In genomic region chr19:870314-870713, GRCh38 we compare ENCODE assay signal across 12 cellular contexts. TPM values are rescaled to one million over a fixed set of nuclear protein-coding genes. Genes with fewer than 3 reads are reported as not detected.
DNase-seq lines count a peak whose midpoint lies in the region; ATAC-seq and TF ChIP-seq lines count a peak whose summit lies in the region.
"Had no signal": no experiment of that assay in that cellular context is flagged by ENCODE, and none has a peak within 500 bp of the region (broad histone marks: within the 10 kb centered on the region; RNA-seq: fewer than 3 reads in every experiment).

No MANE protein-coding gene starts in this region.

- H3K27me3 Mint-ChIP-seq in CD4-positive, alpha-beta T cell = no peaks in the 10 kb centered on the region

- H3K4me3 Mint-ChIP-seq in CD4-positive, alpha-beta T cell = peak overlapping the region; percentile 4

- ATAC-seq in CD4-positive, alpha-beta T cell (ENCODE audit: poor library complexity) = no peak
- ATAC-seq: GM12878 had no signal

- 72 to 92% methylated on average over 6 to 8 of the region's 8 CpGs for WGBS in esophagus squamous epithelium, 2 donors
- WGBS in smooth muscle cell (ENCODE audit: low lambda C conversion rate) = 95% methylated on average over 8 of the region's 8 CpGs
- WGBS in trophoblast cell (ENCODE audit: extremely low coverage, insufficient coverage, insufficient read length) = no CpG with 5 or more reads among the region's 8 CpGs

- H3K4me2 ChIP-seq in PC-9 (peak overlapping the region; percentile 60; the same call in 1 of the 2 replicates), smooth muscle cell (no peak overlapping the region), trophoblast cell (ENCODE audit: low read length) (no peak overlapping the region)

- H3K79me2 ChIP-seq in PC-9 (ENCODE audit: low read depth) (no peaks in the 10 kb centered on the region), smooth muscle cell (ENCODE audit: low read depth) (no peaks in the 10 kb centered on the region), trophoblast cell (ENCODE audit: control insufficient read depth, insufficient read depth, low read length, poor library complexity) (peaks cover 4% of the 10 kb centered on the region)

- H3K18ac ChIP-seq in trophoblast cell (ENCODE audit: low read length) = no peak overlapping the region

- intact Hi-C loops in CD4-positive, alpha-beta T cell (cut with DNase I, micrococcal nuclease) = no loop called here
- intact Hi-C loops in PC-9 (cut with micrococcal nuclease; ENCODE audit: unreplicated experiment) = no loop called here
- intact Hi-C loops in esophagus squamous epithelium (cut with DNase I) = no loop called here

- no peak overlapping the region for H3K23ac ChIP-seq in trophoblast cell (ENCODE audit: low read length)

- no peak overlapping the region for H3K14ac ChIP-seq in trophoblast cell (ENCODE audit: low read length)

- TF ChIP-seq CTCF in CD4-positive, alpha-beta T cell (IDR thresholded peaks at IDR 0.05) = no peak
- TF ChIP-seq CTCF in PC-9 (conservative IDR thresholded peaks at IDR 0.05) (no peak), esophagus squamous epithelium (IDR thresholded peaks at IDR 0.05) (no peak), smooth muscle cell (IDR thresholded peaks at IDR 0.05; ENCODE audit: borderline replicate concordance, insufficient read depth, poor library complexity, severe bottlenecking) (no peak)

- no peaks in the 10 kb centered on the region for H3K9me2 ChIP-seq in PC-9 (ENCODE audit: insufficient read depth)

- no peaks in the 10 kb centered on the region for H3K9me3 Mint-ChIP-seq in CD4-positive, alpha-beta T cell

- no peak overlapping the region for H2AK5ac ChIP-seq in trophoblast cell (ENCODE audit: low read length)

- H4K20me1 ChIP-seq in PC-9 (ENCODE audit: insufficient read depth) (no peaks in the 10 kb centered on the region; the same call in 1 of the 2 replicates), smooth muscle cell (ENCODE audit: low read depth) (peaks cover 18% of the 10 kb centered on the region)

- TF ChIP-seq POLR2A in esophagus squamous epithelium (IDR thresholded peaks at IDR 0.05) = no peak

- no peak overlapping the region for H4K12ac ChIP-seq in trophoblast cell (ENCODE audit: low read depth, low read length)

- H3K27ac Mint-ChIP-seq in CD4-positive, alpha-beta T cell = peak overlapping the region; percentile 76

- H4K91ac ChIP-seq in trophoblast cell (ENCODE audit: low read depth, low read length) = no peak overlapping the region

- H3K9ac ChIP-seq in smooth muscle cell (ENCODE audit: low read depth) (no peak overlapping the region), trophoblast cell (ENCODE audit: low read length) (no peak overlapping the region)

- H2BK12ac ChIP-seq in trophoblast cell (ENCODE audit: low read length) = no peak overlapping the region

- H3F3A ChIP-seq in PC-9 (ENCODE audit: insufficient read depth, low read depth) (peaks cover 47% of the 10 kb centered on the region), smooth muscle cell (ENCODE audit: low read depth) (no peaks in the 10 kb centered on the region)

- H3K27ac ChIP-seq in CD4-positive, alpha-beta T cell (ENCODE audit: low read depth, low read length) = no peak overlapping the region
- H3K27ac ChIP-seq in PC-9 (peak overlapping the region; percentile 78), esophagus squamous epithelium (peak overlapping the region; percentile 57 to 89 (median 82)), smooth muscle cell (ENCODE audit: low read depth) (peak overlapping the region; percentile 56), trophoblast cell (ENCODE audit: low read depth, low read length) (no peak overlapping the region)

- H3K36me3 ChIP-seq in PC-9 (ENCODE audit: low read depth) (no peaks in the 10 kb centered on the region), esophagus squamous epithelium (peaks cover 14 to 62% (median 25%) of the 10 kb centered on the region in 3 donors), smooth muscle cell (ENCODE audit: low read depth) (no peaks in the 10 kb centered on the region), trophoblast cell (ENCODE audit: control insufficient read depth in 1 of 2, insufficient read depth in 2 of 2, low read length in 2 of 2) (peaks cover 45 to 46% of the 10 kb centered on the region in 2 experiments)

- POLR2A ChIA-PET in CD4-positive, alpha-beta T cell (lab: Charles Lee) = no interaction called here
- POLR2A ChIA-PET in PC-9 (lab: Charles Lee; ENCODE audit: unreplicated experiment) = no interaction called here

- H3K4ac ChIP-seq in trophoblast cell (ENCODE audit: low read depth, low read length) = no peak overlapping the region

- H3K4me3 ChIP-seq in PC-9 = no peak overlapping the region
- no peak overlapping the region for H3K4me3 ChIP-seq in esophagus squamous epithelium
- H3K4me3 ChIP-seq in smooth muscle cell = no peak overlapping the region
- H3K4me3 ChIP-seq in trophoblast cell (ENCODE audit: low read depth, low read length) = no peak overlapping the region
- H3K4me3 ChIP-seq: GM12878 had no signal

- H2AFZ ChIP-seq in PC-9 = no peak overlapping the region
- H2AFZ ChIP-seq in smooth muscle cell (ENCODE audit: low read depth) = no peak overlapping the region
- H2AFZ ChIP-seq in trophoblast cell (ENCODE audit: insufficient read depth, low read length, poor library complexity) = no peak overlapping the region

- DNase-seq in CD4-positive, alpha-beta T cell = no peak
- DNase-seq in PC-9 (no peak), esophagus squamous epithelium (lab: John Stamatoyannopoulos, UW) (no peak), smooth muscle cell (lab: John Stamatoyannopoulos, UW; ENCODE audit: unreplicated experiment) (no peak), trophoblast cell (no peak), iPS-NIHi11 (ENCODE audit: low spot score) (no peak), AML-193 (lab: John Stamatoyannopoulos, UW) (no peak)
- DNase-seq: PC-3, SW 1271 had no signal

- peaks cover 29% of the 10 kb centered on the region for H3K4me1 ChIP-seq in PC-9 (replicated peaks; ENCODE audit: insufficient read depth)
- H3K4me1 ChIP-seq in esophagus squamous epithelium = peaks cover 25 to 60% (median 27%) of the 10 kb centered on the region in 3 donors
- H3K4me1 ChIP-seq in smooth muscle cell (ENCODE audit: low read depth) = no peaks in the 10 kb centered on the region
- H3K4me1 ChIP-seq in trophoblast cell (ENCODE audit: control insufficient read depth in 1 of 2, insufficient read depth in 2 of 2, low read length in 2 of 2) = peaks cover 13 to 16% of the 10 kb centered on the region in 2 experiments

- no peak overlapping the region for H2BK120ac ChIP-seq in trophoblast cell (ENCODE audit: insufficient read depth, low read length, poor library complexity)

- H2BK5ac ChIP-seq in trophoblast cell (ENCODE audit: low read depth, low read length, poor library complexity) = no peak overlapping the region

- peaks cover 28% of the 10 kb centered on the region for H3K36me3 Mint-ChIP-seq in CD4-positive, alpha-beta T cell (ENCODE audit: low read depth)

- no peaks in the 10 kb centered on the region for H3K27me3 ChIP-seq in CD4-positive, alpha-beta T cell (ENCODE audit: control insufficient read depth, insufficient read depth, low read length)
- H3K27me3 ChIP-seq in PC-9 (ENCODE audit: insufficient read depth, low read depth) (no peaks in the 10 kb centered on the region), esophagus squamous epithelium (no peaks in the 10 kb centered on the region), smooth muscle cell (ENCODE audit: low read depth) (no peaks in the 10 kb centered on the region), trophoblast cell (ENCODE audit: insufficient read depth, low read length) (no peaks in the 10 kb centered on the region)

- no TSS peak for BruUV-seq in PC-9 (replicated peaks; lab: Mats Ljungman, UMichigan)

- CTCF ChIA-PET in CD4-positive, alpha-beta T cell (lab: Charles Lee) = interaction anchor here (1.1 kb wide), 1 partner anchor 370 kb away, joined by 3 read pairs; no protein-coding TSS in a partner anchor
- CTCF ChIA-PET in PC-9 (lab: Charles Lee) = no interaction called here

- no peaks in the 10 kb centered on the region for H3K9me3 ChIP-seq in CD4-positive, alpha-beta T cell (ENCODE audit: control insufficient read depth, low read length)
- H3K9me3 ChIP-seq in PC-9 (ENCODE audit: insufficient read depth, low read depth) = no peaks in the 10 kb centered on the region
- no peaks in the 10 kb centered on the region for H3K9me3 ChIP-seq in esophagus squamous epithelium
- no peaks in the 10 kb centered on the region for H3K9me3 ChIP-seq in smooth muscle cell (replicated peaks; ENCODE audit: low read depth)
- no peaks in the 10 kb centered on the region for H3K9me3 ChIP-seq in trophoblast cell (ENCODE audit: insufficient read depth, low read depth, low read length)

- no peak overlapping the region for H4K8ac ChIP-seq in trophoblast cell (ENCODE audit: low read depth, low read length)

- peaks cover 22% of the 10 kb centered on the region for H3K4me1 Mint-ChIP-seq in CD4-positive, alpha-beta T cell (ENCODE audit: low read depth)

- H3K79me1 ChIP-seq in trophoblast cell (ENCODE audit: low read length) = peaks cover 5% of the 10 kb centered on the region

RNA-seq across cellular contexts. Expression of gene CFD, which starts 10.8 kb away (rescaled TPM):
- total RNA-seq in CD4-positive, alpha-beta T cell = 1 to 10 TPM; 2.3 to 2.9 TPM
- total RNA-seq in PC-9 (2021) = 8.0 and 17.1 TPM in 2 replicates
- total RNA-seq in esophagus squamous epithelium = 100 to 1,000 TPM in 2 of 4 donors, 10 to 100 TPM in 2; 52.2 to 883 (median 129) TPM
- total RNA-seq in smooth muscle cell = not detected in 2 replicates
- polyA plus RNA-seq in smooth muscle cell = 0.34 and 1.9 TPM in 2 replicates
- polyA plus RNA-seq in trophoblast cell (2013) = 0.18 and 0.39 TPM in 2 replicates

RNA-seq across cellular contexts. Expression of gene ELANE, which starts 18.2 kb away (rescaled TPM):
- total RNA-seq in CD4-positive, alpha-beta T cell = not detected
- total RNA-seq in PC-9 (2021) (not detected in 2 replicates), esophagus squamous epithelium (under 1 TPM in 1 of 4 donors, not detected in 3; 0.95 TPM), smooth muscle cell (not detected in 2 replicates)
- not detected in 2 replicates for polyA plus RNA-seq in smooth muscle cell
- polyA plus RNA-seq in trophoblast cell (2013) = not detected in 2 replicates
- total RNA-seq: GM12878, NCI-H460, PC-3 had no signal
- polyA plus RNA-seq: GM12878 had no signal

RNA-seq across cellular contexts. Expression of gene MED16, which starts 22.7 kb away (rescaled TPM):
- 10 to 100 TPM; 25.8 to 30.1 TPM for total RNA-seq in CD4-positive, alpha-beta T cell
- 54.7 and 63.8 TPM in 2 replicates for total RNA-seq in PC-9 (2021)
- 10 to 100 TPM; 23.7 to 64.9 (median 32.5) TPM for total RNA-seq in esophagus squamous epithelium
- total RNA-seq in smooth muscle cell = 19.0 and 25.2 TPM in 2 replicates
- 86.8 and 87.1 TPM in 2 replicates for polyA plus RNA-seq in smooth muscle cell
- polyA plus RNA-seq in trophoblast cell (2013) = 24.8 and 25.9 TPM in 2 replicates

RNA-seq across cellular contexts. Expression of gene RNU6-9, which starts 23.0 kb away (rescaled TPM):
- total RNA-seq in CD4-positive, alpha-beta T cell = not detected
- not detected in 2 replicates for total RNA-seq in PC-9 (2021)
- total RNA-seq in esophagus squamous epithelium = not detected
- total RNA-seq in smooth muscle cell = not detected in 2 replicates
- not detected in 2 replicates for polyA plus RNA-seq in smooth muscle cell
- not detected in 2 replicates for polyA plus RNA-seq in trophoblast cell (2013)
- total RNA-seq: GM12878, lower leg skin, NCI-H460, PC-3 had no signal
- polyA plus RNA-seq: GM12878 had no signal

RNA-seq across cellular contexts. Expression of gene PRTN3, which starts 29.5 kb away (rescaled TPM):
- total RNA-seq in CD4-positive, alpha-beta T cell = not detected
- not detected in 2 replicates for total RNA-seq in PC-9 (2021)
- total RNA-seq in esophagus squamous epithelium = not detected
- not detected in 2 replicates for total RNA-seq in smooth muscle cell
- not detected in 2 replicates for polyA plus RNA-seq in smooth muscle cell
- not detected in 2 replicates for polyA plus RNA-seq in trophoblast cell (2013)
- total RNA-seq: GM12878 had no signal

Comparison
In these comparisons a context has a peak if more than half of its experiments do, and no peak if none do; other contexts are left out.
1. H3K27ac ChIP-seq: peak in PC-9 (single experiment), esophagus squamous epithelium (4 of 4) and smooth muscle cell (single experiment); none in CD4-positive, alpha-beta T cell (single experiment) and trophoblast cell (single experiment).